In genomic region chr1:75996196-75996595, GRCh38 we compare ENCODE assay signal across 27 cellular contexts.
DNase-seq lines count a peak whose midpoint lies in the region; ATAC-seq, FAIRE-seq and TF ChIP-seq lines count a peak whose summit lies in the region.
"Had no signal": no experiment of that assay in that cellular context is flagged by ENCODE, and none has a peak within 500 bp of the region (broad histone marks: within the 10 kb centered on the region; RNA-seq: fewer than 3 reads in every experiment).

No MANE protein-coding gene starts in this region.

- H3K36me3 Mint-ChIP-seq in MCF 10A (ENCODE audit: insufficient read depth, unreplicated experiment) = no peaks in the 10 kb centered on the region
- H3K36me3 Mint-ChIP-seq: type B pancreatic cell had no signal

- no peak for TF ChIP-seq POLR2A in breast epithelium (IDR thresholded peaks at IDR 0.05)

- no TSS peak for BruUV-seq in MCF 10A (replicated peaks; lab: Mats Ljungman, UMichigan)

- no peak overlapping the region for H3K4me3 Mint-ChIP-seq in MCF 10A (ENCODE audit: unreplicated experiment)
- H3K4me3 Mint-ChIP-seq: activated CD8-positive, alpha-beta T cell treated with anti-CD3 and anti-CD28 coated beads for 36 hours; B cell; H9; type B pancreatic cell had no signal

- in situ Hi-C loops in astrocyte of the cerebellum (cut with HindIII; ENCODE audit: low sequenced_read_pairs) = no loop called here

- H3K4me1 Mint-ChIP-seq in MCF 10A (ENCODE audit: insufficient read depth, unreplicated experiment) = no peaks in the 10 kb centered on the region
- H3K4me1 Mint-ChIP-seq: B cell had no signal

- no peak overlapping the region for H3K27ac Mint-ChIP-seq in MCF 10A (ENCODE audit: low read depth, unreplicated experiment)
- H3K27ac Mint-ChIP-seq: activated CD8-positive, alpha-beta T cell treated with anti-CD3 and anti-CD28 coated beads for 36 hours; B cell; H9; progenitor cell of endocrine pancreas; type B pancreatic cell had no signal

- H3K27me3 ChIP-seq in breast epithelium = no peaks in the 10 kb centered on the region
- no peaks in the 10 kb centered on the region for H3K27me3 ChIP-seq in kidney epithelial cell (ENCODE audit: control insufficient read depth, insufficient read depth, low read length)
- H3K27me3 ChIP-seq: esophagus muscularis mucosa, SJCRH30, stomach had no signal

- TF ChIP-seq CTCF in MCF 10A (IDR thresholded peaks at IDR 0.05; ENCODE audit: unreplicated experiment) = no peak
- no peak for TF ChIP-seq CTCF in breast epithelium (IDR thresholded peaks at IDR 0.05)
- no peak for TF ChIP-seq CTCF in astrocyte of the cerebellum (IDR thresholded peaks at IDR 0.05; ENCODE audit: low read depth, low read length, missing control alignments)
- TF ChIP-seq CTCF in kidney epithelial cell (IDR thresholded peaks at IDR 0.05; ENCODE audit: insufficient read depth, low read length, poor library complexity, severe bottlenecking) = no peak

- H3K9me3 Mint-ChIP-seq in MCF 10A (ENCODE audit: unreplicated experiment) = peaks cover 8% of the 10 kb centered on the region
- H3K9me3 Mint-ChIP-seq: activated CD8-positive, alpha-beta T cell treated with anti-CD3 and anti-CD28 coated beads for 36 hours had no signal

- no peak overlapping the region for H3K4me3 ChIP-seq in breast epithelium
- H3K4me3 ChIP-seq in astrocyte of the cerebellum (ENCODE audit: low read depth, low read length) = no peak overlapping the region
- no peak overlapping the region for H3K4me3 ChIP-seq in kidney epithelial cell (ENCODE audit: low read depth, low read length)
- H3K4me3 ChIP-seq: esophagus muscularis mucosa, GM12878, SJCRH30, stomach had no signal

- no peak for ATAC-seq in HG03442 (IDR thresholded peaks at IDR 0.05; ENCODE audit: unreplicated experiment)
- ATAC-seq: activated CD8-positive, alpha-beta T cell treated with anti-CD3 and anti-CD28 coated beads for 36 hours; GM12878; Panc1 had no signal

- no peaks in the 10 kb centered on the region for H3K9me3 ChIP-seq in breast epithelium
- H3K9me3 ChIP-seq: esophagus muscularis mucosa, SJCRH30, stomach had no signal

- no peaks in the 10 kb centered on the region for H3K4me1 ChIP-seq in breast epithelium
- H3K4me1 ChIP-seq: esophagus muscularis mucosa had no signal

- intact Hi-C loops in MCF 10A (cut with micrococcal nuclease) (no loop called here), breast epithelium (cut with DNase I; ENCODE audit: low total_unique reads) (no loop called here)

- H3K36me3 ChIP-seq in breast epithelium (no peaks in the 10 kb centered on the region), kidney epithelial cell (ENCODE audit: control insufficient read depth, insufficient read depth, low read length) (no peaks in the 10 kb centered on the region)
- H3K36me3 ChIP-seq: esophagus muscularis mucosa, SJCRH30, stomach had no signal

- no peak for FAIRE-seq in HTR-8/SVneo (lab: Jason Lieb, UNC)
- FAIRE-seq: colon, GM12878 had no signal

- no peaks in the 10 kb centered on the region for H3K27me3 Mint-ChIP-seq in MCF 10A (ENCODE audit: insufficient read depth, unreplicated experiment)
- H3K27me3 Mint-ChIP-seq: type B pancreatic cell had no signal

- peak; percentile 45 for DNase-seq in MCF 10A (ENCODE audit: unreplicated experiment)
- DNase-seq in breast epithelium (ENCODE audit: low spot score in 2 of 2) = no peak
- peak; percentile 26 for DNase-seq in astrocyte of the cerebellum (ENCODE audit: low read depth)
- peak; percentile 37 for DNase-seq in kidney epithelial cell (ENCODE audit: low read depth)
- no peak for DNase-seq in NCI-H146 treated with DMSO at 0.1 percent for 48 hours (lab: John Stamatoyannopoulos, UW; ENCODE audit: unreplicated experiment)
- DNase-seq in NCI-H345 treated with DMSO at 0.1 percent for 48 hours (lab: John Stamatoyannopoulos, UW; ENCODE audit: unreplicated experiment) = no peak
- DNase-seq in HTR-8/SVneo (ENCODE audit: insufficient read length, low spot score) = no peak
- DNase-seq: 8988T; activated CD4-positive, CD25-positive, alpha-beta regulatory T cell treated with anti-CD3 and anti-CD28 coated beads, Interleukin-2, amount 50 U/mL, for 72 hours; activated CD8-positive, alpha-beta T cell treated with anti-CD3 and anti-CD28 coated beads for 36 hours; activated effector memory CD4-positive, alpha-beta T cell treated with Interleukin-2 at 50 U/mL for 16 hours; DMS79 treated with DMSO at 0.1 percent for 48 hours; effector memory CD4-positive, alpha-beta T cell; H9; NCI-H524; SJCRH30; stomach; T-helper 1 cell had no signal

- POLR2A ChIA-PET in MCF 10A (lab: Yijun Ruan, JAX) = no interaction called here

- CTCF ChIA-PET in MCF 10A (lab: Yijun Ruan, JAX) = interaction anchor here (0.6 to 0.7 kb wide), 3 partner anchors 17 to 1130 kb away, joined by 3 read pairs; no protein-coding TSS in a partner anchor

- no peak overlapping the region for H3K27ac ChIP-seq in breast epithelium
- H3K27ac ChIP-seq: esophagus muscularis mucosa, HL-60, SJCRH30, stomach had no signal

Comparison
In these comparisons a context has a peak if more than half of its experiments do, and no peak if none do; other contexts are left out.
1. DNase-seq: peak in MCF 10A (single experiment), astrocyte of the cerebellum (single experiment) and kidney epithelial cell (single experiment); none in breast epithelium (0 of 2), NCI-H146 treated with DMSO at 0.1 percent for 48 hours (single experiment), NCI-H345 treated with DMSO at 0.1 percent for 48 hours (single experiment) and HTR-8/SVneo (single experiment).